ENCODE assay signal across 8 cellular contexts in the genomic region with DNA sequence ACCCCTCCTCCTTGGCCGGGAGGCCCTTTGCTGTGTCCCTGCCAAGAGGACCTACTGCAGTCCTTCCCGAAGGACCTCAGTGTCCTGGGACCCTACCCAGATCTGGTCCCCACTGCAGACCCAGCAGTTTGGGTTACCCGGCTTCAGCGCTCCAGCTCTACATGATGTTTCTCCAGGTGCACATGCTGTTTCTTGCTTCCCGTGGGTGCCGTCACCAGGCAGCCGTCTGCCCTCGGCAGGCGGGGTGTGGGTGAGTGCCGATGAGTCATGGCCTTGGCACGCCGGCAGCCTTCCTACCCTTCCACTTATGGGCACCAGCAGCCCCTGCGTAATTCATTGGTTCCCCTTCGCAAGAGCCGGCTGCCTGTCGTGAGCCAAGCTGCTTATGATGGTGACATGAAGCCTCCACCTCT.
DNase-seq lines count a peak whose midpoint lies in the region; ATAC-seq and TF ChIP-seq lines count a peak whose summit lies in the region.

No MANE protein-coding gene starts in this region.

- H3K4me1 ChIP-seq in left ventricle myocardium inferior: peaks cover 34% of the 10 kb centered on the region
- peaks cover 82% of the 10 kb centered on the region for H3K4me1 ChIP-seq in stomach smooth muscle (ENCODE audit: control insufficient read depth, insufficient read depth, low read length)

- H3K9ac ChIP-seq in stomach smooth muscle (ENCODE audit: low read length in 2 of 2): peak overlapping the region; percentile 72 to 75

- H3K4me3 ChIP-seq in left ventricle myocardium inferior (no peak overlapping the region), stomach smooth muscle (ENCODE audit: low read length in 2 of 2) (peak overlapping the region; percentile 26 to 63)

- no peaks in the 10 kb centered on the region for H3K27me3 ChIP-seq in left ventricle myocardium inferior (ENCODE audit: low read depth)
- no peaks in the 10 kb centered on the region for H3K27me3 ChIP-seq in stomach smooth muscle (ENCODE audit: control insufficient read depth in 1 of 2, insufficient read depth in 2 of 2, low read length in 2 of 2)

- TF ChIP-seq CTCF in left ventricle myocardium inferior (IDR thresholded peaks at IDR 0.05; ENCODE audit: borderline replicate concordance): peak; percentile 27

- peaks cover 22% of the 10 kb centered on the region for H3K36me3 ChIP-seq in left ventricle myocardium inferior
- peaks cover 8 to 22% of the 10 kb centered on the region in 2 donors for H3K36me3 ChIP-seq in stomach smooth muscle (ENCODE audit: control insufficient read depth in 2 of 2, insufficient read depth in 2 of 2, low read length in 2 of 2)

- H3K9me3 ChIP-seq in left ventricle myocardium inferior (replicated peaks) (no peaks in the 10 kb centered on the region), stomach smooth muscle (ENCODE audit: control insufficient read depth in 2 of 2, low read length in 2 of 2) (no peaks in the 10 kb centered on the region)

- peak; percentile 54 for DNase-seq in HCEC 1CT
- DNase-seq in T1000 (lab: John Stamatoyannopoulos, UW): peak; percentile 86
- peak; percentile 45 for DNase-seq in left ventricle myocardium inferior
- no peak for DNase-seq in activated CD4-positive, CD25-positive, alpha-beta regulatory T cell treated with anti-CD3 and anti-CD28 coated beads, Interleukin-2, amount 50 U/mL, for 72 hours
- no peak for DNase-seq in COR-L47 (lab: John Stamatoyannopoulos, UW)
- DNase-seq in NCI-H510A (lab: John Stamatoyannopoulos, UW): no peak

- intact Hi-C loops in left ventricle myocardium inferior (cut with micrococcal nuclease): loop anchor here (2.0 kb wide), 1 partner anchor 105 kb away; no protein-coding TSS in a partner anchor

- peak overlapping the region; percentile 52 for H3K27ac ChIP-seq in left ventricle myocardium inferior (replicated peaks)
- peak overlapping the region; percentile 98 for H3K27ac ChIP-seq in stomach smooth muscle (ENCODE audit: low read length)

- ATAC-seq in HG03378 (IDR thresholded peaks at IDR 0.05; ENCODE audit: unreplicated experiment): no peak

Comparison
In these comparisons a context has a peak if more than half of its experiments do, and no peak if none do; other contexts are left out.
1. DNase-seq: peak in HCEC 1CT (single experiment), T1000 (single experiment) and left ventricle myocardium inferior (single experiment); none in activated CD4-positive, CD25-positive, alpha-beta regulatory T cell treated with anti-CD3 and anti-CD28 coated beads, Interleukin-2, amount 50 U/mL, for 72 hours (single experiment), COR-L47 (single experiment) and NCI-H510A (single experiment).